ENCODE assay signal across 1 cellular context in the genomic region with DNA sequence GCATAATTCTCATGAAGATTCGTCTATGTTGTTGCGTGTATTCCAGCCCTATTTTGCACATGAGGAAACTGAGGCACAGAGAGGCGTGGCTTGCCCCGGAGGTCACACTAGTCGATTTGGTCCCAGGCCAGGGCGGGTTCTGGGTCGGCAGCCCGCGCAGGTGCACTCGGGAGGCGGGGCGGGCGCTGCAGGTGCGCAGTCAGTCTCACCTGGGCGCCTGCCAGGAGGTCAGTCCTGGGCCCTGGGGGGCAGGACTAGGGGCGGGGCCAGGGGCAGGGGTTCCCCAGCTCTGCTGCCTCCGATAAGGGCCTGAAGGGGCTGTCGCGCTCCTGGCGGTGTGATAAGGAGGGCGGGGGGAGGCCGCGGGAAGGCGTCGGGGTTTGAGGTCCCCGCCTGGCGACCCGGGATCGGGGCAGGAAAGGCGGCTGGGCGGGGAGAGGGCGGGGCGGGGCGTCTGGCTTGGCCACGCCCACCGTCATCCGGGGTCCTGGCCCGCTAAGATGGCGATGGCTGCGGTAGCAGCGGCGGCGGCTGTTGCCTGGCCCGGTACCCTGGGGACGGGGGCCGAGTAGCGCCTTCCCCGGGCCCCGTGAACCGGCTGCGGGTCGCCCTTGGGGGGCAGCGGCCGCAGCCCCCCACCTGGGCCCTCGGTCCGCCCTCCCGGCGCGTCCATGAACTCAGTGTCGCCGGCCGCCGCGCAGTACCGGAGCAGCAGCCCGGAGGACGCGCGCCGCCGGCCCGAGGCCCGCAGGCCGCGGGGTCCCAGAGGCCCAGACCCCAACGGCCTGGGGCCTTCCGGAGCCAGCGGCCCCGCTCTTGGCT.
TF ChIP-seq lines count a peak whose summit lies in the region.

Gene ATG4D, plus strand, starts transcription at position 485 of the 822 bp plus-strand sequence. Its CDS starts 187 bp downstream, at position 672.

TF ChIP-seq in HepG2, 621 proteins besides CTCF, POLR2A, EP300 and RAD21 (continued from another document and continues in another):
- TF ChIP-seq, protein P1, sequence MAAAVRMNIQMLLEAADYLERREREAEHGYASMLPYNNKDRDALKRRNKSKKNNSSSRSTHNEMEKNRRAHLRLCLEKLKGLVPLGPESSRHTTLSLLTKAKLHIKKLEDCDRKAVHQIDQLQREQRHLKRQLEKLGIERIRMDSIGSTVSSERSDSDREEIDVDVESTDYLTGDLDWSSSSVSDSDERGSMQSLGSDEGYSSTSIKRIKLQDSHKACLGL (CRISPR knock-in tag; IDR thresholded peaks at IDR 0.05): no peak; the same call in 1 of the 2 replicates
- TF ChIP-seq KLF15 (CRISPR knock-in tag; IDR thresholded peaks at IDR 0.05; ENCODE audit: borderline replicate concordance) (no peak), ZNF788 (CRISPR knock-in tag; IDR thresholded peaks at IDR 0.05; ENCODE audit: borderline replicate concordance) (no peak; the same call in 1 of the 2 replicates), ZBTB46 (CRISPR knock-in tag; IDR thresholded peaks at IDR 0.05; ENCODE audit: borderline replicate concordance) (no peak), CERS6 (CRISPR knock-in tag; IDR thresholded peaks at IDR 0.05) (no peak), TFDP2 (CRISPR knock-in tag; IDR thresholded peaks at IDR 0.05) (no peak), PCBP1 (IDR thresholded peaks at IDR 0.05; ENCODE audit: borderline replicate concordance, low read depth, low read length) (no peak), REXO4 (CRISPR knock-in tag; IDR thresholded peaks at IDR 0.05; ENCODE audit: borderline replicate concordance) (no peak), ZNF512B (CRISPR knock-in tag; IDR thresholded peaks at IDR 0.05; ENCODE audit: borderline replicate concordance) (no peak), RBM39 (IDR thresholded peaks at IDR 0.05; ENCODE audit: low read depth, low read length, poor library complexity, severe bottlenecking) (peak; percentile 31), STAT6 (CRISPR knock-in tag; IDR thresholded peaks at IDR 0.05; ENCODE audit: borderline replicate concordance) (no peak), RARA (CRISPR knock-in tag; IDR thresholded peaks at IDR 0.05) (no peak), ZNF747 (CRISPR knock-in tag; IDR thresholded peaks at IDR 0.05; ENCODE audit: borderline replicate concordance) (no peak), SNAPC5 (CRISPR knock-in tag; IDR thresholded peaks at IDR 0.05; ENCODE audit: borderline replicate concordance) (no peak), ZNF850 (CRISPR knock-in tag; conservative IDR thresholded peaks at IDR 0.05) (no peak), RBM22 (optimal IDR thresholded peaks at IDR 0.05; ENCODE audit: low read length) (no peak), TEAD2 (CRISPR knock-in tag; IDR thresholded peaks at IDR 0.05) (no peak), KDM4B (CRISPR knock-in tag; IDR thresholded peaks at IDR 0.05) (no peak), ZNF441 (CRISPR knock-in tag; IDR thresholded peaks at IDR 0.05; ENCODE audit: borderline replicate concordance) (no peak), KDM6A (CRISPR knock-in tag; IDR thresholded peaks at IDR 0.05; ENCODE audit: low read depth) (no peak), ASH2L (IDR thresholded peaks at IDR 0.05; ENCODE audit: insufficient read length, low read depth, low read length) (peak; percentile 40), CREB1 (IDR thresholded peaks at IDR 0.05) (no peak), CREB1 (CRISPR knock-in tag; IDR thresholded peaks at IDR 0.05) (no peak), DR1 (CRISPR knock-in tag; IDR thresholded peaks at IDR 0.05) (no peak), ZSCAN22 (CRISPR knock-in tag; IDR thresholded peaks at IDR 0.05) (no peak), MEF2D (CRISPR knock-in tag; IDR thresholded peaks at IDR 0.05) (no peak)
- TF ChIP-seq, protein P2, sequence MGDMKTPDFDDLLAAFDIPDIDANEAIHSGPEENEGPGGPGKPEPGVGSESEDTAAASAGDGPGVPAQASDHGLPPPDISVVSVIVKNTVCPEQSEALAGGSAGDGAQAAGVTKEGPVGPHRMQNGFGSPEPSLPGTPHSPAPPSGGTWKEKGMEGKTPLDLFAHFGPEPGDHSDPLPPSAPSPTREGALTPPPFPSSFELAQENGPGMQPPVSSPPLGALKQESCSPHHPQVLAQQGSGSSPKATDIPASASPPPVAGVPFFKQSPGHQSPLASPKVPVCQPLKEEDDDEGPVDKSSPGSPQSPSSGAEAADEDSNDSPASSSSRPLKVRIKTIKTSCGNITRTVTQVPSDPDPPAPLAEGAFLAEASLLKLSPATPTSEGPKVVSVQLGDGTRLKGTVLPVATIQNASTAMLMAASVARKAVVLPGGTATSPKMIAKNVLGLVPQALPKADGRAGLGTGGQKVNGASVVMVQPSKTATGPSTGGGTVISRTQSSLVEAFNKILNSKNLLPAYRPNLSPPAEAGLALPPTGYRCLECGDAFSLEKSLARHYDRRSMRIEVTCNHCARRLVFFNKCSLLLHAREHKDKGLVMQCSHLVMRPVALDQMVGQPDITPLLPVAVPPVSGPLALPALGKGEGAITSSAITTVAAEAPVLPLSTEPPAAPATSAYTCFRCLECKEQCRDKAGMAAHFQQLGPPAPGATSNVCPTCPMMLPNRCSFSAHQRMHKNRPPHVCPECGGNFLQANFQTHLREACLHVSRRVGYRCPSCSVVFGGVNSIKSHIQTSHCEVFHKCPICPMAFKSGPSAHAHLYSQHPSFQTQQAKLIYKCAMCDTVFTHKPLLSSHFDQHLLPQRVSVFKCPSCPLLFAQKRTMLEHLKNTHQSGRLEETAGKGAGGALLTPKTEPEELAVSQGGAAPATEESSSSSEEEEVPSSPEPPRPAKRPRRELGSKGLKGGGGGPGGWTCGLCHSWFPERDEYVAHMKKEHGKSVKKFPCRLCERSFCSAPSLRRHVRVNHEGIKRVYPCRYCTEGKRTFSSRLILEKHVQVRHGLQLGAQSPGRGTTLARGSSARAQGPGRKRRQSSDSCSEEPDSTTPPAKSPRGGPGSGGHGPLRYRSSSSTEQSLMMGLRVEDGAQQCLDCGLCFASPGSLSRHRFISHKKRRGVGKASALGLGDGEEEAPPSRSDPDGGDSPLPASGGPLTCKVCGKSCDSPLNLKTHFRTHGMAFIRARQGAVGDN (CRISPR knock-in tag; IDR thresholded peaks at IDR 0.05): peak; percentile 35; the same call in 1 of the 2 replicates
- TF ChIP-seq, protein P3, sequence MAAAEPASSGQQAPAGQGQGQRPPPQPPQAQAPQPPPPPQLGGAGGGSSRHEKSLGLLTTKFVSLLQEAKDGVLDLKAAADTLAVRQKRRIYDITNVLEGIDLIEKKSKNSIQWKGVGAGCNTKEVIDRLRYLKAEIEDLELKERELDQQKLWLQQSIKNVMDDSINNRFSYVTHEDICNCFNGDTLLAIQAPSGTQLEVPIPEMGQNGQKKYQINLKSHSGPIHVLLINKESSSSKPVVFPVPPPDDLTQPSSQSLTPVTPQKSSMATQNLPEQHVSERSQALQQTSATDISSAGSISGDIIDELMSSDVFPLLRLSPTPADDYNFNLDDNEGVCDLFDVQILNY (CRISPR knock-in tag; conservative IDR thresholded peaks at IDR 0.05): no peak
